20 cellular contexts compared by ENCODE assay signal in the genomic region with DNA sequence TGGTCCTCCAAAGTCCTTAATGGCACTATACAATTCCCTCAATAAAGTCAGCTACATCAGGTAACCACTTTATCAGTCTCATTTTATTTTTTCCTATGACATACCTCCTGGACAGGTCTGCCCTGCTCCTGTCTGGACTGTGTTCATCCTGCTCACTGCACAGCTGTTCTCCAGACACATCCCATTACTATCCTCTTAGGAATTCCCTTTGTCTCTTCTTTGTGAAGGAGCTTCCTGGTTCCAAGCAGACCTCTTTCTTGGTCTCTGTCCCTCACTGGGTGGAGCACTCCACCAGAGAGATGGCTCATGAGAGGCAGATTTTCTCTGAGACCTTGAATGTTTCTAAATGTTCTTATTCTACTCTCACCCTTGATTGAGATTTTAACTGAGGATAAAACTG.
"Had no signal": no experiment of that assay in that cellular context is flagged by ENCODE, and none has a peak within 500 bp of the region (broad histone marks: within the 10 kb centered on the region; RNA-seq: fewer than 3 reads in every experiment).

No MANE protein-coding gene starts in this region.

- H3K27ac ChIP-seq: body of pancreas, sigmoid colon, thoracic aorta, upper lobe of right lung had no signal

- H3K4me1 ChIP-seq: body of pancreas, sigmoid colon, upper lobe of right lung had no signal

- DNase-seq: activated CD4-positive, alpha-beta memory T cell treated with anti-CD3 and anti-CD28 coated beads for 36 hours; activated CD4-positive, alpha-beta T cell treated with anti-CD3 and anti-CD28 coated beads for 4 hours; activated CD4-positive, CD25-positive, alpha-beta regulatory T cell; activated effector memory CD4-positive, alpha-beta T cell treated with anti-CD3 and anti-CD28 coated beads, Interleukin-2, amount 50 U/mL, for 16 hours; activated naive CD4-positive, alpha-beta T cell treated with anti-CD3 and anti-CD28 coated beads, Interleukin-2, amount 50 U/mL, for 16 hours; activated naive CD8-positive, alpha-beta T cell treated with anti-CD3 and anti-CD28 coated beads, Interleukin-2, amount 50 U/mL, for 24 hours; activated T-cell treated with anti-CD3 and anti-CD28 coated beads, Interleukin-2, amount 50 U/mL, for 72 hours; body of pancreas; hippocampal formation; left cardiac atrium; mesenchymal stem cell; naive B cell; occipital lobe; posterior cingulate gyrus; sigmoid colon; stimulated activated CD4-positive, alpha-beta T cell treated with anti-CD3 and anti-CD28 coated beads, Interleukin-4, amount 100 ng/mL, for 1 hour; stimulated activated naive CD4-positive, alpha-beta T cell treated with Interleukin-2 at 50 U/mL for 16 hours; T-helper 17 cell; upper lobe of right lung had no signal

- H3K36me3 ChIP-seq: sigmoid colon, thoracic aorta, upper lobe of right lung had no signal

- ATAC-seq: activated naive CD8-positive, alpha-beta T cell treated with anti-CD3 and anti-CD28 coated beads, Interleukin-2, amount 50 U/mL, for 24 hours; activated T-cell treated with anti-CD3 and anti-CD28 coated beads, Interleukin-2, amount 50 U/mL, for 72 hours; body of pancreas; left cardiac atrium; T-helper 17 cell; upper lobe of right lung had no signal

- H3K27me3 ChIP-seq: body of pancreas, sigmoid colon, upper lobe of right lung had no signal

- H3K9me3 ChIP-seq: body of pancreas, sigmoid colon, thoracic aorta, upper lobe of right lung had no signal

- H3K4me3 ChIP-seq: body of pancreas, sigmoid colon, thoracic aorta, upper lobe of right lung had no signal
